Comparison of ENCODE assay signal across 10 cellular contexts in the genomic region with DNA sequence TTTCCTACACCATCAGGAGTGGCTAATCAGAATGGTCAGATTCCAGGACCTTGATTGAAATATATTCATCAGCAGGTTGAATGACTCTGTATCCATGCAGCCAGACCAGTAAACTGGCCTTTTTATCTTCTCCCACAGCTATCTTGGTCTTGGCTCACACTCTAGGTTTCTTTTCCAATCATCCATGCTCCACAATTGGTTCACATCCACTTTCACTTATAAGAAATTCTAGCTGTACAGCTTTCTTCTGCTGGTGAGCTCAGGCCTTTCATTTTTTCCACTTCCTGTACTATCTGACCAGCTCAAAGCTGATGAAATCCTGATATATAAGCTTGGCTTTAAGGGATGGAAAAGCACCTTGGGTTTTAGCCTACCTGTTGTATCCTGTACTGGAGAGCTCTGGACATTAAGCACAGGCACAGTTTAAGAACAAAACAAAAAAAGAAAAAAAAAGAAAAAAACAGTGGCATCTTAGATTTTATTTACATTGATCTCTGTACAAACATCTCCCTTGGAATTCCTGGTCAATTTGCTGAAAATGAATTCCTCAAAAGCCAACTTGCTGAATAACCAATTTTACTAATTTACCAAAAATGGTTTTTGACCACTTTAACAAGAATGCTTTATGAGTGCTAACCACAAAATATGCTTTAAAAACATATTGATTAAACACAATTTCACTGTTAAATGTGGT.
DNase-seq lines count a peak whose midpoint lies in the region; ATAC-seq, FAIRE-seq and TF ChIP-seq lines count a peak whose summit lies in the region.
"Had no signal": no experiment of that assay in that cellular context is flagged by ENCODE, and none has a peak within 500 bp of the region (broad histone marks: within the 10 kb centered on the region; RNA-seq: fewer than 3 reads in every experiment).

No MANE protein-coding gene starts in this region.

- H3K36me3 ChIP-seq in SK-N-SH (replicated peaks in 1 of 2; ENCODE audit: control insufficient read depth in 1 of 2, insufficient read depth in 2 of 2, low read length in 1 of 2) (peaks cover 60 to 82% of the 10 kb centered on the region in 2 experiments), small intestine (ENCODE audit: control insufficient read depth in 2 of 2, insufficient read depth in 2 of 2, low read length in 2 of 2) (peaks cover 0 to 6% of the 10 kb centered on the region in 2 donors)
- H3K36me3 ChIP-seq: prostate gland had no signal

- FAIRE-seq in H54 (lab: Jason Lieb, UNC) (peak; percentile 11), small intestine (lab: Jason Lieb, UNC) (peak; percentile 30)

- DNase-seq in H54 (ENCODE audit: insufficient read length, low spot score) (no peak), SK-N-SH (no peak), fibroblast of the conjunctiva (ENCODE audit: low read depth) (peak; percentile 16), small intestine (no peak), cortex of kidney (lab: John Stamatoyannopoulos, UW) (no peak)
- DNase-seq in stimulated activated naive CD4-positive, alpha-beta T cell (lab: John Stamatoyannopoulos, UW): no peak
- DNase-seq: hippocampal formation, NCI-H510A treated with DMSO at 0.1 percent for 48 hours had no signal

- no peaks in the 10 kb centered on the region for H3K9me2 ChIP-seq in SK-N-SH

- no peak for TF ChIP-seq EP300 in SK-N-SH (IDR thresholded peaks at IDR 0.05; ENCODE audit: borderline replicate concordance in 1 of 2, low read depth in 1 of 2, low read length in 1 of 2)

- H4K20me1 ChIP-seq in SK-N-SH (ENCODE audit: insufficient read depth): no peaks in the 10 kb centered on the region

- no peaks in the 10 kb centered on the region for H3K79me2 ChIP-seq in SK-N-SH (ENCODE audit: insufficient read depth)

- peak overlapping the region; percentile 39 to 63 for H3K27ac ChIP-seq in SK-N-SH (ENCODE audit: low read depth in 2 of 2, low read length in 1 of 2)
- no peak overlapping the region for H3K27ac ChIP-seq in small intestine (ENCODE audit: low read depth in 1 of 2, low read length in 1 of 2)
- H3K27ac ChIP-seq: prostate gland had no signal

- H3K4me1 ChIP-seq in SK-N-SH (ENCODE audit: control insufficient read depth in 1 of 2, insufficient read depth in 2 of 2, low read depth in 1 of 2, low read length in 1 of 2) (peaks cover 0 to 12% of the 10 kb centered on the region in 2 experiments; a peak in 2 of 4 replicates), small intestine (ENCODE audit: control insufficient read depth in 2 of 2, insufficient read depth in 1 of 2, low read depth in 1 of 2, low read length in 1 of 2) (no peaks in the 10 kb centered on the region)
- H3K4me1 ChIP-seq: prostate gland had no signal

- peaks cover 43% of the 10 kb centered on the region for H3F3A ChIP-seq in SK-N-SH (replicated peaks; ENCODE audit: insufficient read depth)

- H3K4me3 ChIP-seq in SK-N-SH (ENCODE audit: low read depth in 2 of 2, low read length in 1 of 2): no peak overlapping the region
- H3K4me3 ChIP-seq in small intestine (ENCODE audit: low read depth in 1 of 2, low read length in 2 of 2): no peak overlapping the region
- H3K4me3 ChIP-seq: prostate gland had no signal

- ATAC-seq in HG03196 (IDR thresholded peaks at IDR 0.05; ENCODE audit: unreplicated experiment): no peak

- H3K27me3 ChIP-seq in SK-N-SH (ENCODE audit: insufficient read depth) (no peaks in the 10 kb centered on the region), small intestine (ENCODE audit: control insufficient read depth in 2 of 2, insufficient read depth in 2 of 2, low read length in 2 of 2) (no peaks in the 10 kb centered on the region)

- TF ChIP-seq CTCF in SK-N-SH (IDR thresholded peaks at IDR 0.05): no peak

- TF ChIP-seq POLR2A in H54 (IDR thresholded peaks at IDR 0.05; ENCODE audit: low read depth, low read length): no peak

- no peak overlapping the region for H3K9ac ChIP-seq in SK-N-SH

- CTCF ChIA-PET in SK-N-SH (lab: Yijun Ruan, JAX): interaction anchor here (0.8 to 1.4 kb wide), 3 partner anchors 10 to 488 kb away, joined by 3 to 4 read pairs (median 3); no protein-coding TSS in a partner anchor

- POLR2A ChIA-PET in SK-N-SH (lab: Yijun Ruan, JAX): no interaction called here

- no peaks in the 10 kb centered on the region for H3K9me3 ChIP-seq in SK-N-SH
- H3K9me3 ChIP-seq in small intestine (ENCODE audit: control insufficient read depth, low read depth): no peaks in the 10 kb centered on the region
- H3K9me3 ChIP-seq: prostate gland had no signal

- TF ChIP-seq RAD21 in SK-N-SH (IDR thresholded peaks at IDR 0.05; ENCODE audit: low read length): no peak

- no peak overlapping the region for H2AFZ ChIP-seq in SK-N-SH (ENCODE audit: low read depth)

- no peak overlapping the region for H3K4me2 ChIP-seq in SK-N-SH

TF ChIP-seq in SK-N-SH, 30 proteins besides CTCF, POLR2A, EP300 and RAD21:
- TF ChIP-seq, protein P1, sequence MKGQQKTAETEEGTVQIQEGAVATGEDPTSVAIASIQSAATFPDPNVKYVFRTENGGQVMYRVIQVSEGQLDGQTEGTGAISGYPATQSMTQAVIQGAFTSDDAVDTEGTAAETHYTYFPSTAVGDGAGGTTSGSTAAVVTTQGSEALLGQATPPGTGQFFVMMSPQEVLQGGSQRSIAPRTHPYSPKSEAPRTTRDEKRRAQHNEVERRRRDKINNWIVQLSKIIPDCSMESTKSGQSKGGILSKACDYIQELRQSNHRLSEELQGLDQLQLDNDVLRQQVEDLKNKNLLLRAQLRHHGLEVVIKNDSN (IDR thresholded peaks at IDR 0.05; ENCODE audit: borderline replicate concordance, low read depth): no peak
- TF ChIP-seq YY1 (IDR thresholded peaks at IDR 0.05; ENCODE audit: low read depth) (no peak), RCOR1 (IDR thresholded peaks at IDR 0.05; ENCODE audit: low read length) (no peak)
TF ChIP-seq in SK-N-SH: peak in this region for 0.

Comparison
In these comparisons a context has a peak if more than half of its experiments do, and no peak if none do; other contexts are left out.
1. H3K27ac ChIP-seq: peak in SK-N-SH (2 of 2); none in small intestine (0 of 2).